In the genomic region with DNA sequence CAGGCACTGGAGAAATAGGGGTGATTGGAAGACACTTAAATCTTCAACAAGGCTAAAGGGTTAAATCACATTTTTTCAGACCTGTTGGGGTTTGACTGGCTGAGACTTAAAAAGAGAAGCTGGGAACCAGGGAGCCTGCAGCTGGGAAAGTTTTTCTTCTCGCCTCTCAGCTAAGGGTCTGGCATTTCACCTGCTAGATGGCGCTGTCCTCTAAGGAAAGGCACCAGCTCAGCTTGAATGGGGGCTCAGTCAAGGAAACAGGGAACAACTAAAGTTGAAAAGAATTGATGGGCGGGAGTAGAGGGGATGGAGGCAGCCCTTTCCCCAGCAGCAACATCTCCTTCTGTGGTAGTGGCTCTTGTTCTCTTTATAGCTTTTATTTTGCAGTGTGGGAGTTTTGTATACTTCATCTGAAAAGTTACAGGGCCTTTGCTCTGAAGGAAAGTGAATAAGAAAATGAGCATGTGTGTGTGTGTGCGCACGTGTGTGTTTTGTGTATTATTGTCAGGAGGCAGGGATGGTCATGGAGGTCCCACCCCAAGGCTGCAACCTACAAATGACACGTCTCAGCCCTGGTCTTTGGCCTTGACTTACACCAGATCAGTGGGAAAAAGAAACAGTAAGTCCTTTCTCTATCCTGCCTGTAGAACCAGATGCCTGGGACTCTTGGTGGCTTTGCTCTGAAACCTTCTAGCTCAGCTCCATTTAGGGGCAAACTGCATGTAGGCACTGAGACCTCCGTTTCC, we compare ENCODE assay signal across 8 cellular contexts.
DNase-seq lines count a peak whose midpoint lies in the region; ATAC-seq, FAIRE-seq and TF ChIP-seq lines count a peak whose summit lies in the region.

No MANE protein-coding gene starts in this region.

- no peak for FAIRE-seq in A549 (lab: Jason Lieb, UNC)
- FAIRE-seq in astrocyte (lab: Jason Lieb, UNC), result no peak

- H3K27me3 Mint-ChIP-seq in astrocyte (ENCODE audit: low read depth, unreplicated experiment), result peaks cover 11% of the 10 kb centered on the region

- no peaks in the 10 kb centered on the region for H3K36me3 ChIP-seq in astrocyte (ENCODE audit: insufficient read depth, low read length)
- no peaks in the 10 kb centered on the region for H3K36me3 ChIP-seq in hepatocyte (replicated peaks; ENCODE audit: insufficient read depth, low read depth)
- H3K36me3 ChIP-seq in gastrocnemius medialis, result no peaks in the 10 kb centered on the region

- intact Hi-C loops in gastrocnemius medialis (cut with DNase I; ENCODE audit: low total_unique reads), result loop anchor here (2.0 to 5.0 kb wide), 2 partner anchors 522 to 932 kb away; no protein-coding TSS in a partner anchor

- CTCF ChIA-PET in A549 (lab: Yijun Ruan, JAX), result interaction anchor here (0.6 to 5.9 kb wide), 39 partner anchors 8 to 958 kb away, joined by 3 to 49 read pairs (median 4); no protein-coding TSS in a partner anchor

- ATAC-seq in A549 (peak; percentile 76 to 95), gastrocnemius medialis (peak; percentile 43 to 61), HG03025 (IDR thresholded peaks at IDR 0.05; ENCODE audit: low FRiP score, unreplicated experiment) (no peak)

- POLR2A ChIA-PET in A549 (lab: Yijun Ruan, JAX), result interaction anchor here (0.8 kb wide), 1 partner anchor 161 kb away, joined by 6 read pairs; no protein-coding TSS in a partner anchor

- H3K27ac ChIP-seq in A549, result no peak overlapping the region
- no peak overlapping the region for H3K27ac ChIP-seq in astrocyte (ENCODE audit: low read depth, low read length)
- peak overlapping the region; percentile 54 for H3K27ac ChIP-seq in hepatocyte
- no peak overlapping the region for H3K27ac ChIP-seq in gastrocnemius medialis

- H3K9me3 Mint-ChIP-seq in astrocyte (ENCODE audit: unreplicated experiment), result no peaks in the 10 kb centered on the region

- WGBS in A549 (ENCODE audit: missing lambda C conversion rate), result 23% methylated on average over 7 of the region's 7 CpGs
- WGBS in hepatocyte (ENCODE audit: low lambda C conversion rate, missing lambda C conversion rate), result 26% methylated on average over 7 of the region's 7 CpGs

- H3K4me2 ChIP-seq in A549 (no peak overlapping the region), astrocyte (ENCODE audit: low read length) (no peak overlapping the region), hepatocyte (peak overlapping the region; percentile 35)

- no peaks in the 10 kb centered on the region for H3K79me2 ChIP-seq in astrocyte (ENCODE audit: insufficient read depth, low read length)
- H3K79me2 ChIP-seq in hepatocyte, result no peaks in the 10 kb centered on the region

- no peaks in the 10 kb centered on the region for H3K9me2 ChIP-seq in hepatocyte (replicated peaks; ENCODE audit: insufficient read depth)

- TF ChIP-seq RAD21 in A549 (conservative IDR thresholded peaks at IDR 0.05 in 1 of 2, IDR thresholded peaks at IDR 0.05 in 1 of 2), result peak; percentile 82 to 92

- H2AFZ ChIP-seq in astrocyte (ENCODE audit: low read depth, low read length) (no peak overlapping the region), hepatocyte (no peak overlapping the region)

- in situ Hi-C loops in gastrocnemius medialis (cut with MboI; ENCODE audit: low sequenced_read_pairs in 4 of 4), result loop anchor here (5.0 to 10.0 kb wide), 3 partner anchors 520 to 947 kb away; no protein-coding TSS in a partner anchor

- peak overlapping the region; percentile 4 for H3K4me3 Mint-ChIP-seq in astrocyte (ENCODE audit: unreplicated experiment)

- H3K4me3 ChIP-seq in A549, result no peak overlapping the region
- H3K4me3 ChIP-seq in GM12875 (ENCODE audit: low read depth, low read length), result no peak overlapping the region
- no peak overlapping the region for H3K4me3 ChIP-seq in astrocyte (ENCODE audit: insufficient read depth, low read depth, low read length)
- no peak overlapping the region for H3K4me3 ChIP-seq in hepatocyte
- H3K4me3 ChIP-seq in gastrocnemius medialis, result no peak overlapping the region

- no peaks in the 10 kb centered on the region for H4K20me1 ChIP-seq in astrocyte (ENCODE audit: insufficient read depth, low read length)
- no peaks in the 10 kb centered on the region for H4K20me1 ChIP-seq in hepatocyte (ENCODE audit: insufficient read depth, poor library complexity, severe bottlenecking)

- TF ChIP-seq CTCF in A549 (IDR thresholded peaks at IDR 0.05) (peak; percentile 67), GM12875 (IDR thresholded peaks at IDR 0.05; ENCODE audit: borderline replicate concordance, insufficient read depth, low read depth, low read length) (peak; percentile 80), astrocyte (IDR thresholded peaks at IDR 0.05; ENCODE audit: insufficient read depth, low read depth, low read length) (peak; percentile 88), hepatocyte (IDR thresholded peaks at IDR 0.05; ENCODE audit: poor library complexity) (peak; percentile 91), gastrocnemius medialis (IDR thresholded peaks at IDR 0.05 in 4 of 5, conservative IDR thresholded peaks at IDR 0.05 in 1 of 5) (peak; percentile 36 to 66 (median 56))

- peak; percentile 59 to 63 for DNase-seq in A549 (ENCODE audit: low read depth in 1 of 2, low spot score in 1 of 2)
- peak; percentile 56 for DNase-seq in LoVo (ENCODE audit: low spot score)
- peak; percentile 19 for DNase-seq in SKM-1 treated with dmso at 0.1 percent for 144 hours (lab: John Stamatoyannopoulos, UW; ENCODE audit: unreplicated experiment)
- peak; percentile 29 for DNase-seq in astrocyte (ENCODE audit: low read depth)
- DNase-seq in hepatocyte (ENCODE audit: low spot score), result peak; percentile 86
- DNase-seq in gastrocnemius medialis, result peak; percentile 38 to 42

- no peak for TF ChIP-seq POLR2A in A549 (IDR thresholded peaks at IDR 0.05; ENCODE audit: low read length)
- TF ChIP-seq POLR2A in gastrocnemius medialis (IDR thresholded peaks at IDR 0.05), result no peak

- peaks cover 4% of the 10 kb centered on the region for H3K27me3 ChIP-seq in astrocyte (ENCODE audit: insufficient read depth, low read length)
- peaks cover 2% of the 10 kb centered on the region for H3K27me3 ChIP-seq in hepatocyte
- no peaks in the 10 kb centered on the region for H3K27me3 ChIP-seq in gastrocnemius medialis

- peaks cover 15% of the 10 kb centered on the region for H3K4me1 Mint-ChIP-seq in astrocyte (ENCODE audit: low read depth, unreplicated experiment)

- no peak overlapping the region for H3K27ac Mint-ChIP-seq in astrocyte (ENCODE audit: unreplicated experiment)

- H3K36me3 Mint-ChIP-seq in astrocyte (ENCODE audit: low read depth, unreplicated experiment), result peaks cover 2% of the 10 kb centered on the region

- H3K9ac ChIP-seq in astrocyte (ENCODE audit: low read length), result no peak overlapping the region

- TF ChIP-seq EP300 in A549 (IDR thresholded peaks at IDR 0.05), result no peak

- H3K4me1 ChIP-seq in A549 (no peaks in the 10 kb centered on the region), astrocyte (ENCODE audit: insufficient read depth, low read length) (peaks cover 7% of the 10 kb centered on the region), hepatocyte (ENCODE audit: insufficient read depth) (peaks cover 29% of the 10 kb centered on the region), gastrocnemius medialis (no peaks in the 10 kb centered on the region)

- H3K9me3 ChIP-seq in A549, result no peaks in the 10 kb centered on the region
- no peaks in the 10 kb centered on the region for H3K9me3 ChIP-seq in astrocyte (ENCODE audit: insufficient read depth, low read depth, low read length)
- H3K9me3 ChIP-seq in hepatocyte (ENCODE audit: low read depth), result no peaks in the 10 kb centered on the region
- H3K9me3 ChIP-seq in gastrocnemius medialis, result no peaks in the 10 kb centered on the region

TF ChIP-seq in A549, 52 proteins besides CTCF, POLR2A, EP300 and RAD21:
- peak; percentile 79 for TF ChIP-seq SMC3 (IDR thresholded peaks at IDR 0.05)
- no peak for TF ChIP-seq CHD4 (IDR thresholded peaks at IDR 0.05; ENCODE audit: borderline replicate concordance)
- TF ChIP-seq NR3C1 (IDR thresholded peaks at IDR 0.05), result no peak
- no peak for TF ChIP-seq KDM5A (IDR thresholded peaks at IDR 0.05)

Comparison
In these comparisons a context has a peak if more than half of its experiments do, and no peak if none do; other contexts are left out.
1. DNase-seq: peak in every context shown above with its lines; median percentile 86 in hepatocyte; 61 in A549; 56 in LoVo; 40 in gastrocnemius medialis; 29 in astrocyte; 19 in SKM-1 treated with dmso at 0.1 percent for 144 hours.